Comparison of ENCODE assay signal across 8 cellular contexts in genomic region chr20:53917145-53918009, GRCh38.
DNase-seq lines count a peak whose midpoint lies in the region; ATAC-seq and TF ChIP-seq lines count a peak whose summit lies in the region.

No MANE protein-coding gene starts in this region.

- no peaks in the 10 kb centered on the region for H4K20me1 ChIP-seq in DOHH2 (ENCODE audit: control insufficient read depth, insufficient read depth, low read depth, low read length)

- peaks cover 12% of the 10 kb centered on the region for H3K36me3 Mint-ChIP-seq in effector memory CD8-positive, alpha-beta T cell (ENCODE audit: insufficient read depth)

- intact Hi-C loops in breast epithelium (cut with DNase I; ENCODE audit: low total_unique reads) (loop anchor here (10.0 kb wide), 1 partner anchor 753 kb away; no protein-coding TSS in a partner anchor), lower lobe of right lung (cut with DNase I) (loop anchor here (10.0 kb wide), 1 partner anchor 343 kb away; no protein-coding TSS in a partner anchor)

- H3K9me3 Mint-ChIP-seq in effector memory CD8-positive, alpha-beta T cell = no peaks in the 10 kb centered on the region

- H3K4me3 ChIP-seq in DOHH2 (ENCODE audit: low read length) (no peak overlapping the region), HUES48 (ENCODE audit: low read depth, low read length) (no peak overlapping the region), breast epithelium (no peak overlapping the region), lower lobe of right lung (no peak overlapping the region), upper lobe of left lung (no peak overlapping the region)

- H3K4me3 Mint-ChIP-seq in effector memory CD8-positive, alpha-beta T cell = no peak overlapping the region

- H3K36me3 ChIP-seq in DOHH2 (ENCODE audit: control insufficient read depth, low read length) = no peaks in the 10 kb centered on the region
- H3K36me3 ChIP-seq in HUES48 (ENCODE audit: control insufficient read depth, insufficient read depth, low read length) = no peaks in the 10 kb centered on the region
- H3K36me3 ChIP-seq in breast epithelium = no peaks in the 10 kb centered on the region
- no peaks in the 10 kb centered on the region for H3K36me3 ChIP-seq in lower lobe of right lung
- H3K36me3 ChIP-seq in upper lobe of left lung = no peaks in the 10 kb centered on the region

- H3K79me2 ChIP-seq in DOHH2 (ENCODE audit: control insufficient read depth, low read length) = no peaks in the 10 kb centered on the region

- peaks cover 14 to 19% of the 10 kb centered on the region in 2 donors for H3K4me1 Mint-ChIP-seq in effector memory CD8-positive, alpha-beta T cell (ENCODE audit: low read depth in 2 of 2)

- H3K9me2 ChIP-seq in DOHH2 (replicated peaks; ENCODE audit: control insufficient read depth, low read length) = no peaks in the 10 kb centered on the region

- no peaks in the 10 kb centered on the region for H3K27me3 Mint-ChIP-seq in effector memory CD8-positive, alpha-beta T cell

- H3K4me2 ChIP-seq in DOHH2 (ENCODE audit: low read length) = peak overlapping the region; percentile 1; the same call in 1 of the 2 replicates

- 36 to 44% methylated on average over 10 of the region's 10 CpGs for WGBS in upper lobe of left lung, 2 donors

- no peak for TF ChIP-seq EP300 in upper lobe of left lung (IDR thresholded peaks at IDR 0.05)

- ATAC-seq in GM21423 (IDR thresholded peaks at IDR 0.05; ENCODE audit: unreplicated experiment) (peak; percentile 65), lower lobe of right lung (peak; percentile 28 to 41), upper lobe of left lung (ENCODE audit: low FRiP score in 2 of 2) (peak; percentile 39 to 73)
- no peak for ATAC-seq in effector memory CD8-positive, alpha-beta T cell (replicated peaks)

- H3K27me3 ChIP-seq in DOHH2 (ENCODE audit: control insufficient read depth, low read length) (no peaks in the 10 kb centered on the region), HUES48 (ENCODE audit: control insufficient read depth, insufficient read depth, low read length) (no peaks in the 10 kb centered on the region), breast epithelium (no peaks in the 10 kb centered on the region), lower lobe of right lung (ENCODE audit: low read depth) (no peaks in the 10 kb centered on the region), upper lobe of left lung (no peaks in the 10 kb centered on the region)

- no peak overlapping the region for H3K27ac Mint-ChIP-seq in effector memory CD8-positive, alpha-beta T cell

- no peak for TF ChIP-seq CTCF in DOHH2 (IDR thresholded peaks at IDR 0.05; ENCODE audit: low read depth, low read length, poor library complexity, severe bottlenecking)
- no peak for TF ChIP-seq CTCF in breast epithelium (IDR thresholded peaks at IDR 0.05)
- no peak for TF ChIP-seq CTCF in lower lobe of right lung (IDR thresholded peaks at IDR 0.05)
- no peak for TF ChIP-seq CTCF in upper lobe of left lung (IDR thresholded peaks at IDR 0.05)

- H3K4me1 ChIP-seq in DOHH2 (ENCODE audit: control insufficient read depth, low read length) (peaks cover 65% of the 10 kb centered on the region), HUES48 (ENCODE audit: control insufficient read depth, insufficient read depth, low read length) (peaks cover 52% of the 10 kb centered on the region), breast epithelium (peaks cover 0 to 11% of the 10 kb centered on the region in 2 donors), lower lobe of right lung (peaks cover 33% of the 10 kb centered on the region), upper lobe of left lung (peaks cover 27 to 34% (median 32%) of the 10 kb centered on the region in 4 donors)

- DNase-seq in breast epithelium (ENCODE audit: low spot score in 2 of 2) (peak in 1 of 2 donors; percentile 75), lower lobe of right lung (no peak), upper lobe of left lung (peak in 1 of 2 donors; percentile 65), NCI-H1694 treated with DMSO at 0.1 percent for 48 hours (lab: John Stamatoyannopoulos, UW) (no peak)
- DNase-seq in effector memory CD8-positive, alpha-beta T cell = no peak

- H3K9ac ChIP-seq in HUES48 (ENCODE audit: low read depth, low read length) = no peak overlapping the region

- TF ChIP-seq POLR2A in breast epithelium (IDR thresholded peaks at IDR 0.05) = no peak
- peak in 1 of 4 donors; percentile 41 for TF ChIP-seq POLR2A in upper lobe of left lung (IDR thresholded peaks at IDR 0.05)

- H3K27ac ChIP-seq in DOHH2 (ENCODE audit: low read depth, low read length) (no peak overlapping the region), HUES48 (ENCODE audit: low read depth, low read length) (peak overlapping the region; percentile 76), breast epithelium (peak overlapping the region; percentile 83 to 84), lower lobe of right lung (peak overlapping the region; percentile 89), upper lobe of left lung (peak overlapping the region; percentile 76 to 91 (median 88))

- H3K9me3 ChIP-seq in DOHH2 (ENCODE audit: control insufficient read depth, insufficient read depth, low read length) (no peaks in the 10 kb centered on the region), HUES48 (ENCODE audit: control insufficient read depth, insufficient read depth, low read length) (no peaks in the 10 kb centered on the region), breast epithelium (no peaks in the 10 kb centered on the region), lower lobe of right lung (no peaks in the 10 kb centered on the region), upper lobe of left lung (no peaks in the 10 kb centered on the region)

- H3F3A ChIP-seq in DOHH2 (ENCODE audit: control insufficient read depth, insufficient read depth) = peaks cover 12% of the 10 kb centered on the region
